ENCODE assay signal across 8 cellular contexts in the genomic region with DNA sequence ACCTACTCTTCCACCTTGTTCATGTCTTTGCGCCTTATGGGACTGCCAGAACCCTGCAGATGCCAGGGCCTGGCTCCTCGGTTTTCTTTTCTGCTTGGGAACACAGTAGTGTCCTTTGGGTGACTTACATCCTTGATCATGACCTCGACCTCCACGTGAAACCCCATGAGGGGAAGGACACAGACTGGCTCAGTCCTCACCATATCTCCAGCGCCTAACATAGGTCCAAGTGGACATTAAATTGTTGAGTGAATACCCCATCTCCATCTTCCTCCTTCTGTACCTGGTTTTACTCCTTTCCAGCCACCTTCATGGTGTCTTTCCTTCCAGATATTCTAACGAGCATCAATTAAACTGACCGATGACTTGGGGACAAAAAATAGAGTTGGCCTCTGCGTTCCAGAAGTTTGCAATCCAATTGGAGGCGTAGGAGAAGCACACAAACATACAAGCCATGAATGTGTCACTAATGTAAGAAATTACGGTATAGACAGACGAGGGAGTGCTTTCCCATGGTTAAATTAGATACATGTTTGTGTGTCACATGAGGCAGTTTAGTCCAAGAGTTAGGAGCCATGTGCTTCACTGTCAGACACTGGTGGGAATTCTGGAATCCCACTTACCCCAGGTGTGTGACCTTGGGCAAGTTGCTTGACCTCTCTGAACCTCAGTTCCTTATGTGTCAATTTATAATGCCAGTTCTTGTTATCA. TPM values are rescaled to one million over a fixed set of nuclear protein-coding genes. Genes with fewer than 3 reads are reported as not detected.
DNase-seq lines count a peak whose midpoint lies in the region; ATAC-seq and TF ChIP-seq lines count a peak whose summit lies in the region.

No MANE protein-coding gene starts in this region.

- intact Hi-C loops in sigmoid colon (cut with DNase I): loop anchor here (5.0 kb wide), 2 partner anchors 58 to 82 kb away; no protein-coding TSS in a partner anchor

- no peak for TF ChIP-seq EP300 in sigmoid colon (IDR thresholded peaks at IDR 0.05)

- 51 to 55% methylated on average over 11 of the region's 11 CpGs for WGBS in sigmoid colon, 2 donors

- H3K27ac ChIP-seq in SK-N-MC (no peak overlapping the region; the same call in 1 of the 2 replicates), sigmoid colon (peak overlapping the region; percentile 90 to 94 (median 90))

- H3K27me3 ChIP-seq in sigmoid colon: no peaks in the 10 kb centered on the region

- H3K9ac ChIP-seq in SK-N-MC (ENCODE audit: insufficient read length): peak overlapping the region; percentile 95

- TF ChIP-seq POLR2A in sigmoid colon (IDR thresholded peaks at IDR 0.05): no peak

- H3K9me3 ChIP-seq in SK-N-MC (ENCODE audit: low read depth, low read length) (no peaks in the 10 kb centered on the region), sigmoid colon (no peaks in the 10 kb centered on the region)

- peak overlapping the region; percentile 91 for H3K4me3 ChIP-seq in SK-N-MC
- peak overlapping the region; percentile 82 for H3K4me3 ChIP-seq in fibroblast of villous mesenchyme (ENCODE audit: low read depth, low read length)
- H3K4me3 ChIP-seq in sigmoid colon: peak overlapping the region; percentile 61 to 90 (median 76)

- H3K36me3 ChIP-seq in SK-N-MC (ENCODE audit: insufficient read depth, low read length) (no peaks in the 10 kb centered on the region), sigmoid colon (no peaks in the 10 kb centered on the region)

- ATAC-seq in GM18861 (IDR thresholded peaks at IDR 0.05; ENCODE audit: unreplicated experiment): peak; percentile 10
- ATAC-seq in GM21528 (IDR thresholded peaks at IDR 0.05; ENCODE audit: low FRiP score, unreplicated experiment): no peak

- peaks cover 0 to 44% (median 35%) of the 10 kb centered on the region in 4 donors for H3K4me1 ChIP-seq in sigmoid colon

- no peak for TF ChIP-seq CTCF in fibroblast of villous mesenchyme (IDR thresholded peaks at IDR 0.05; ENCODE audit: insufficient read depth, low read depth, low read length)
- TF ChIP-seq CTCF in sigmoid colon (IDR thresholded peaks at IDR 0.05): no peak

- DNase-seq in SK-N-MC (ENCODE audit: low read depth, low spot score) (no peak), fibroblast of villous mesenchyme (ENCODE audit: low read depth) (no peak), sigmoid colon (no peak), GOT3 (lab: John Stamatoyannopoulos, UW) (no peak)
- DNase-seq in activated effector memory CD4-positive, alpha-beta T cell treated with Interleukin-2 at 50 U/mL for 16 hours: no peak
- DNase-seq in central memory CD4-positive, alpha-beta T cell: no peak

RNA-seq across cellular contexts. Expression of a gene that starts 0.9 kb away (rescaled TPM):
- total RNA-seq in fibroblast of villous mesenchyme: 71.2 and 88.9 TPM in 2 replicates
- 100 to 1,000 TPM; 107 to 142 (median 118) TPM for total RNA-seq in sigmoid colon
- 10 to 100 TPM; 12.5 to 38.2 (median 19.2) TPM for polyA plus RNA-seq in sigmoid colon
